In genomic region chr21:33478182-33478581, GRCh38 we compare ENCODE assay signal across 8 cellular contexts. TPM values are rescaled to one million over a fixed set of nuclear protein-coding genes. Genes with fewer than 3 reads are reported as not detected.
DNase-seq lines count a peak whose midpoint lies in the region; ATAC-seq and TF ChIP-seq lines count a peak whose summit lies in the region.

No MANE protein-coding gene starts in this region.

- H3K4me3 Mint-ChIP-seq in CD8-positive, alpha-beta memory T cell, result peak overlapping the region; percentile 89 to 95 (median 92)
- peak overlapping the region; percentile 91 for H3K4me3 Mint-ChIP-seq in endothelial cell (ENCODE audit: unreplicated experiment)

- POLR2A ChIA-PET in CD8-positive, alpha-beta memory T cell (lab: Charles Lee), result interaction anchor here (0.6 kb wide), 1 partner anchor 245 kb away, joined by 7 read pairs; no protein-coding TSS in a partner anchor
- POLR2A ChIA-PET in PC-3 (lab: Charles Lee; ENCODE audit: unreplicated experiment), result no interaction called here

- no peak for ATAC-seq in PC-3

- H3K36me3 Mint-ChIP-seq in CD8-positive, alpha-beta memory T cell, result peaks cover 4 to 15% (median 4%) of the 10 kb centered on the region in 3 donors
- peaks cover 10% of the 10 kb centered on the region for H3K36me3 Mint-ChIP-seq in endothelial cell (ENCODE audit: low read depth, unreplicated experiment)

- H3K79me2 ChIP-seq in PC-3 (ENCODE audit: low read length), result peaks cover 26% of the 10 kb centered on the region

- WGBS in ovary, 3 donors, result 55 to 58% (median 56%) methylated on average over 9 of the region's 9 CpGs

- peak overlapping the region; percentile 90; the same call in 1 of the 2 replicates for H3K9ac ChIP-seq in PC-3 (ENCODE audit: low read length)

- CTCF ChIA-PET in CD8-positive, alpha-beta memory T cell (lab: Charles Lee), result interaction anchor here (1.1 kb wide), 1 partner anchor 16 kb away, joined by 3 read pairs; no protein-coding TSS in a partner anchor
- CTCF ChIA-PET in PC-3 (lab: Charles Lee), result no interaction called here

- H3K27me3 Mint-ChIP-seq in CD8-positive, alpha-beta memory T cell, result no peaks in the 10 kb centered on the region
- H3K27me3 Mint-ChIP-seq in endothelial cell (ENCODE audit: unreplicated experiment), result peaks cover 7% of the 10 kb centered on the region

- H3F3A ChIP-seq in PC-3 (ENCODE audit: low read length, unreplicated experiment), result no peaks in the 10 kb centered on the region

- peak overlapping the region; percentile 76 to 93 (median 92) for H3K27ac Mint-ChIP-seq in CD8-positive, alpha-beta memory T cell
- H3K27ac Mint-ChIP-seq in endothelial cell (ENCODE audit: unreplicated experiment), result peak overlapping the region; percentile 26

- peaks cover 11% of the 10 kb centered on the region for H3K4me1 ChIP-seq in CD8-positive, alpha-beta memory T cell (ENCODE audit: insufficient read depth, low read length)
- H3K4me1 ChIP-seq in PC-3 (ENCODE audit: insufficient read depth, low read length) (no peaks in the 10 kb centered on the region; the same call in 1 of the 2 replicates), ovary (ENCODE audit: insufficient read depth) (peaks cover 7% of the 10 kb centered on the region)

- TF ChIP-seq CTCF in PC-3 (conservative IDR thresholded peaks at IDR 0.05; ENCODE audit: low read depth, low read length), result no peak
- no peak for TF ChIP-seq CTCF in endothelial cell (IDR thresholded peaks at IDR 0.05; ENCODE audit: unreplicated experiment)
- no peak for TF ChIP-seq CTCF in ovary (IDR thresholded peaks at IDR 0.05)

- peak overlapping the region; percentile 94 for H3K4me3 ChIP-seq in CD8-positive, alpha-beta memory T cell (ENCODE audit: low read length)
- peak overlapping the region; percentile 79 for H3K4me3 ChIP-seq in PC-3 (ENCODE audit: low read length)
- peak overlapping the region; percentile 96 for H3K4me3 ChIP-seq in ovary

- H2AFZ ChIP-seq in PC-3 (ENCODE audit: low read length), result peak overlapping the region; percentile 25

- peaks cover 29 to 39% (median 34%) of the 10 kb centered on the region in 3 donors for H3K4me1 Mint-ChIP-seq in CD8-positive, alpha-beta memory T cell
- H3K4me1 Mint-ChIP-seq in endothelial cell (ENCODE audit: unreplicated experiment), result peaks cover 10% of the 10 kb centered on the region

- no peaks in the 10 kb centered on the region for H3K36me3 ChIP-seq in CD8-positive, alpha-beta memory T cell (ENCODE audit: insufficient read depth, low read length)
- H3K36me3 ChIP-seq in PC-3 (ENCODE audit: low read depth, low read length) (no peaks in the 10 kb centered on the region), ovary (no peaks in the 10 kb centered on the region)

- no peaks in the 10 kb centered on the region for H3K9me2 ChIP-seq in PC-3 (replicated peaks; ENCODE audit: low read length)

- peak overlapping the region; percentile 89 for H3K27ac ChIP-seq in CD8-positive, alpha-beta memory T cell (ENCODE audit: low read depth, low read length)
- no peak overlapping the region for H3K27ac ChIP-seq in PC-3 (ENCODE audit: low read length)
- peak overlapping the region in 1 of 2 donors; percentile 94 for H3K27ac ChIP-seq in ovary

- H3K4me2 ChIP-seq in PC-3 (ENCODE audit: low read length), result peak overlapping the region; percentile 86

- TF ChIP-seq POLR2A in ovary (IDR thresholded peaks at IDR 0.05), result no peak

- peak in 1 of 5 donors; percentile 8 for DNase-seq in CD8-positive, alpha-beta memory T cell
- DNase-seq in PC-3 (no peak), endothelial cell (ENCODE audit: low spot score) (no peak), ovary (no peak), GM03348 (ENCODE audit: low spot score) (no peak), hippocampal formation (lab: John Stamatoyannopoulos, UW) (no peak), DMS 273 treated with DMSO at 0.1 percent for 48 hours (lab: John Stamatoyannopoulos, UW) (no peak)
- DNase-seq in activated CD4-positive, alpha-beta T cell treated with anti-CD3 and anti-CD28 coated beads, Interleukin-2, amount 50 U/mL, for 48 hours, result no peak

- BruUV-seq in PC-3 (replicated peaks; lab: Mats Ljungman, UMichigan), result no TSS peak

- intact Hi-C loops in PC-3 (cut with micrococcal nuclease) (loop anchor here (2.0 kb wide), 1 partner anchor 111 kb away; the partner anchor contains the start of gene DONSON), ovary (cut with DNase I) (no loop called here)

- no peaks in the 10 kb centered on the region for H4K20me1 ChIP-seq in PC-3 (ENCODE audit: low read length)

- H3K9me3 ChIP-seq in CD8-positive, alpha-beta memory T cell (ENCODE audit: low read length), result no peaks in the 10 kb centered on the region
- H3K9me3 ChIP-seq in PC-3 (ENCODE audit: low read length) (no peaks in the 10 kb centered on the region), ovary (no peaks in the 10 kb centered on the region)

- TF ChIP-seq EP300 in ovary (IDR thresholded peaks at IDR 0.05), result no peak

- no peaks in the 10 kb centered on the region for H3K27me3 ChIP-seq in CD8-positive, alpha-beta memory T cell (ENCODE audit: insufficient read depth, low read length, poor library complexity, severe bottlenecking)
- H3K27me3 ChIP-seq in PC-3 (ENCODE audit: low read length) (no peaks in the 10 kb centered on the region), ovary (no peaks in the 10 kb centered on the region)

- H3K9me3 Mint-ChIP-seq in CD8-positive, alpha-beta memory T cell, result no peaks in the 10 kb centered on the region
- no peaks in the 10 kb centered on the region for H3K9me3 Mint-ChIP-seq in endothelial cell (ENCODE audit: unreplicated experiment)

RNA-seq across cellular contexts. Expression of gene TMEM50B, which starts 1.6 kb away (rescaled TPM):
- total RNA-seq in CD8-positive, alpha-beta memory T cell, result 10 to 100 TPM; 29.2 to 29.4 TPM
- polyA plus RNA-seq in CD8-positive, alpha-beta memory T cell, result 56.2 TPM
- total RNA-seq in PC-3 (2014; rRNA removed) (21.5 and 25.5 TPM in 2 replicates), endothelial cell (ENCODE audit: unreplicated experiment) (35.5 TPM), ovary (100 to 1,000 TPM in 1 of 7 donors, 10 to 100 TPM in 6; 58.9 to 122 (median 81.1) TPM)
- 10 to 100 TPM; 50.1 to 75.4 TPM for polyA plus RNA-seq in ovary

RNA-seq across cellular contexts. Expression of gene DNAJC28, which starts 13.3 kb away (rescaled TPM):
- under 1 TPM; 0.60 to 0.63 TPM for total RNA-seq in CD8-positive, alpha-beta memory T cell
- polyA plus RNA-seq in CD8-positive, alpha-beta memory T cell, result 1.7 TPM
- 0.29 and 0.44 TPM in 2 replicates for total RNA-seq in PC-3 (2014; rRNA removed)
- total RNA-seq in endothelial cell (ENCODE audit: unreplicated experiment), result 3.3 TPM
- total RNA-seq in ovary, result 1 to 10 TPM in 4 of 7 donors, under 1 TPM in 3; 0.34 to 1.7 (median 1.2) TPM
- 1 to 10 TPM in 1 of 2 donors, under 1 TPM in 1; 0.62 to 2.6 TPM for polyA plus RNA-seq in ovary
